23 cellular contexts compared by ENCODE assay signal in genomic region chr6:105606871-105607421, GRCh38.
A peak's percentile ranks its signal among the peaks of the same experiment; 100 is the strongest.
DNase-seq lines count a peak whose midpoint lies in the region; ATAC-seq and TF ChIP-seq lines count a peak whose summit lies in the region.
"Had no signal": no experiment of that assay in that cellular context is flagged by ENCODE, and none has a peak within 500 bp of the region (broad histone marks: within the 10 kb centered on the region; RNA-seq: fewer than 3 reads in every experiment).

No MANE protein-coding gene starts in this region.

- H3K18ac ChIP-seq in mesendoderm (ENCODE audit: low read length) = no peak overlapping the region

- H3K4me1 Mint-ChIP-seq in MCF 10A (ENCODE audit: insufficient read depth, unreplicated experiment) = peaks cover 24% of the 10 kb centered on the region

- H2AK5ac ChIP-seq in mesendoderm (ENCODE audit: low read length) = no peak overlapping the region

- no peak for ATAC-seq in GM19035 (IDR thresholded peaks at IDR 0.05; ENCODE audit: unreplicated experiment)
- no peak for ATAC-seq in GM19351 (IDR thresholded peaks at IDR 0.05; ENCODE audit: unreplicated experiment)
- ATAC-seq: left lung; stimulated activated naive CD8-positive, alpha-beta T cell treated with anti-CD3 and anti-CD28 coated beads, Interleukin-15, Interleukin-2, amounts not matched to agents 100 U/mL and 50 U/mL, for 24 hours had no signal

- no peaks in the 10 kb centered on the region for H4K20me1 ChIP-seq in mammary epithelial cell (ENCODE audit: insufficient read depth, low read length)

- H2BK120ac ChIP-seq in mesendoderm (ENCODE audit: low read depth, low read length) = no peak overlapping the region

- DNase-seq in mammary epithelial cell = peak; percentile 60
- no peak for DNase-seq in MCF 10A (ENCODE audit: unreplicated experiment)
- DNase-seq in epithelial cell of esophagus (ENCODE audit: low read depth) = peak; percentile 87
- DNase-seq in mesendoderm = peak; percentile 30
- DNase-seq in NCI-H2171 (lab: John Stamatoyannopoulos, UW) = no peak
- DNase-seq in T-helper 1 cell = no peak
- DNase-seq: 8988T; activated CD4-positive, alpha-beta memory T cell treated with anti-CD3 and anti-CD28 coated beads for 36 hours; activated CD4-positive, CD25-positive, alpha-beta regulatory T cell; activated effector memory CD4-positive, alpha-beta T cell treated with anti-CD3 and anti-CD28 coated beads, Interleukin-2, amount 50 U/mL, for 16 hours; activated T-cell treated with anti-CD3 and anti-CD28 coated beads for 4 hours; DND-41; H7; left lung; NCI-H1436 treated with DMSO at 0.1 percent for 48 hours; NCI-H526; small intestine; stimulated activated naive CD8-positive, alpha-beta T cell treated with anti-CD3 and anti-CD28 coated beads, Interleukin-15, Interleukin-2, amounts not matched to agents 100 U/mL and 50 U/mL, for 24 hours; tibial artery had no signal

- no peaks in the 10 kb centered on the region for H3K79me2 ChIP-seq in mammary epithelial cell (ENCODE audit: insufficient read depth, low read length)
- no peaks in the 10 kb centered on the region for H3K79me2 ChIP-seq in mesendoderm (ENCODE audit: control insufficient read depth, insufficient read depth, low read length)

- no peak overlapping the region for H3K23ac ChIP-seq in mesendoderm (ENCODE audit: low read length)

- no peak overlapping the region for H3K27ac Mint-ChIP-seq in MCF 10A (ENCODE audit: low read depth, unreplicated experiment)
- H3K27ac Mint-ChIP-seq: activated CD4-positive, alpha-beta memory T cell treated with anti-CD3 and anti-CD28 coated beads for 36 hours; B cell had no signal

- H3K27me3 ChIP-seq in mammary epithelial cell (ENCODE audit: insufficient read depth, low read length) (no peaks in the 10 kb centered on the region), mesendoderm (ENCODE audit: insufficient read depth, low read length, poor library complexity) (no peaks in the 10 kb centered on the region)
- H3K27me3 ChIP-seq: left lung, tibial artery had no signal

- intact Hi-C loops in mammary epithelial cell (cut with micrococcal nuclease) (loop anchor here (2.0 to 10.0 kb wide), 2 partner anchors 228 to 590 kb away; no protein-coding TSS in a partner anchor), MCF 10A (cut with micrococcal nuclease) (no loop called here)

- H3K27me3 Mint-ChIP-seq in MCF 10A (ENCODE audit: insufficient read depth, unreplicated experiment) = no peaks in the 10 kb centered on the region

- WGBS in mammary epithelial cell (ENCODE audit: low coverage, missing lambda C conversion rate) = 57% methylated on average over 2 of the region's 2 CpGs
- no CpG with 5 or more reads among the region's 2 CpGs for WGBS in mesendoderm (ENCODE audit: extremely low coverage, insufficient coverage, low lambda C conversion rate)

- CTCF ChIA-PET in mammary epithelial cell (lab: Charles Lee; ENCODE audit: low non-redundant PET) = no interaction called here
- CTCF ChIA-PET in MCF 10A (lab: Yijun Ruan, JAX) = no interaction called here

- no peak overlapping the region for H3K4me3 Mint-ChIP-seq in MCF 10A (ENCODE audit: unreplicated experiment)
- H3K4me3 Mint-ChIP-seq: activated CD4-positive, alpha-beta memory T cell treated with anti-CD3 and anti-CD28 coated beads for 36 hours; B cell; brain had no signal

- H4K8ac ChIP-seq in mesendoderm (ENCODE audit: low read depth, low read length) = no peak overlapping the region

- H4K5ac ChIP-seq in mesendoderm (ENCODE audit: low read length) = no peak overlapping the region

- in situ Hi-C loops in mammary epithelial cell (cut with MboI; ENCODE audit: low sequenced_read_pairs in 2 of 2) = no loop called here

- H2AFZ ChIP-seq in mammary epithelial cell (ENCODE audit: low read depth, low read length) = no peak overlapping the region

- H3K4me3 ChIP-seq in mammary epithelial cell (replicated peaks in 1 of 3; ENCODE audit: insufficient read depth in 1 of 3, low read depth in 2 of 3, low read length in 3 of 3) (no peak overlapping the region), epithelial cell of esophagus (ENCODE audit: low read length) (no peak overlapping the region), mesendoderm (ENCODE audit: low read length) (no peak overlapping the region)
- H3K4me3 ChIP-seq: left lung, tibial artery had no signal

- POLR2A ChIA-PET in MCF 10A (lab: Yijun Ruan, JAX) = interaction anchor here (1.3 to 1.8 kb wide), 2 partner anchors 8 to 34 kb away, joined by 3 to 6 read pairs; no protein-coding TSS in a partner anchor

- TF ChIP-seq CTCF in mammary epithelial cell (conservative IDR thresholded peaks at IDR 0.05 in 1 of 2, IDR thresholded peaks at IDR 0.05 in 1 of 2; ENCODE audit: extremely low read depth in 1 of 2, insufficient read depth in 1 of 2, low read depth in 1 of 2, low read length in 2 of 2) (no peak), MCF 10A (IDR thresholded peaks at IDR 0.05; ENCODE audit: unreplicated experiment) (no peak), epithelial cell of esophagus (IDR thresholded peaks at IDR 0.05; ENCODE audit: insufficient read depth, low read depth, low read length, missing control alignments) (no peak)

- H3K79me1 ChIP-seq in mesendoderm (ENCODE audit: low read length) = no peaks in the 10 kb centered on the region

- peaks cover 34% of the 10 kb centered on the region for H3K4me1 ChIP-seq in mammary epithelial cell (ENCODE audit: insufficient read depth, low read length)
- no peaks in the 10 kb centered on the region for H3K4me1 ChIP-seq in mesendoderm (ENCODE audit: control insufficient read depth, low read depth, low read length)

- no peaks in the 10 kb centered on the region for H3K9me3 Mint-ChIP-seq in MCF 10A (ENCODE audit: unreplicated experiment)

- dilution Hi-C loops in mammary epithelial cell (cut with HindIII; ENCODE audit: low sequenced_read_pairs) = no loop called here

- H2BK5ac ChIP-seq in mesendoderm (ENCODE audit: low read length) = no peak overlapping the region

- H3K36me3 Mint-ChIP-seq in MCF 10A (ENCODE audit: insufficient read depth, unreplicated experiment) = no peaks in the 10 kb centered on the region
- H3K36me3 Mint-ChIP-seq: activated CD4-positive, alpha-beta memory T cell treated with anti-CD3 and anti-CD28 coated beads for 36 hours; brain had no signal

- BruUV-seq in mammary epithelial cell (replicated peaks; lab: Mats Ljungman, UMichigan) = no TSS peak
- no TSS peak for BruUV-seq in MCF 10A (replicated peaks; lab: Mats Ljungman, UMichigan)

- H3K36me3 ChIP-seq in mammary epithelial cell (ENCODE audit: insufficient read depth, low read length) = no peaks in the 10 kb centered on the region
- H3K36me3 ChIP-seq in mesendoderm (ENCODE audit: control insufficient read depth, insufficient read depth, low read length) = no peaks in the 10 kb centered on the region
- H3K36me3 ChIP-seq: left lung, tibial artery had no signal

- H3K27ac ChIP-seq in mammary epithelial cell (ENCODE audit: insufficient read depth, low read depth, low read length) = no peak overlapping the region
- no peak overlapping the region for H3K27ac ChIP-seq in mesendoderm (ENCODE audit: low read depth, low read length)
- H3K27ac ChIP-seq: left lung, tibial artery had no signal

- no peak overlapping the region for H3K4ac ChIP-seq in mesendoderm (ENCODE audit: low read depth, low read length)

- H3K9me3 ChIP-seq in mammary epithelial cell (replicated peaks; ENCODE audit: insufficient read depth, low read length) = no peaks in the 10 kb centered on the region
- H3K9me3 ChIP-seq: left lung, tibial artery had no signal

- no peak overlapping the region for H3K4me2 ChIP-seq in mammary epithelial cell (ENCODE audit: insufficient read depth, low read depth, low read length)
- no peak overlapping the region for H3K4me2 ChIP-seq in mesendoderm (ENCODE audit: low read length)

- H3K56ac ChIP-seq in mesendoderm (ENCODE audit: low read length) = no peak overlapping the region

- no peak overlapping the region for H2BK15ac ChIP-seq in mesendoderm (replicated peaks; ENCODE audit: low read depth)

- no peak overlapping the region for H3K9ac ChIP-seq in mammary epithelial cell (ENCODE audit: insufficient read depth, low read length)
- H3K9ac ChIP-seq in mesendoderm (ENCODE audit: low read length) = no peak overlapping the region

Comparison
In these comparisons a context has a peak if more than half of its experiments do, and no peak if none do; other contexts are left out.
1. DNase-seq: peak in mammary epithelial cell (single experiment), epithelial cell of esophagus (single experiment) and mesendoderm (single experiment); none in MCF 10A (single experiment), NCI-H2171 (single experiment) and T-helper 1 cell (0 of 5).